Comparison of ENCODE assay signal across 30 cellular contexts in genomic region chr3:108377384-108377783, GRCh38.
"Had no signal": no experiment of that assay in that cellular context is flagged by ENCODE, and none has a peak within 500 bp of the region (broad histone marks: within the 10 kb centered on the region; RNA-seq: fewer than 3 reads in every experiment).

No MANE protein-coding gene starts in this region.

- H3K27me3 ChIP-seq: heart right ventricle, hepatocyte, ovary, right atrium auricular region, stomach, tibial artery, upper lobe of right lung had no signal

- FAIRE-seq: islet of Langerhans, kidney, urothelium cell line had no signal

- H3K27ac Mint-ChIP-seq: immature natural killer cell; mesothelial cell of epicardium; natural killer cell; nephron progenitor cell; progenitor cell of endocrine pancreas; stimulated activated naive B cell treated with anti-CD40 and anti-IgM and Interleukin-4, amounts not matched to agents 10 μg/mL and 1 μg/mL and 100 μg/mL, for 72 hours had no signal

- ATAC-seq: heart right ventricle; left colon; natural killer cell; sciatic nerve; stimulated activated naive B cell treated with anti-CD40 and anti-IgM and Interleukin-4, amounts not matched to agents 10 μg/mL and 1 μg/mL and 100 μg/mL, for 72 hours; stimulated activated naive CD8-positive, alpha-beta T cell treated with anti-CD3 and anti-CD28 coated beads, Interleukin-15, Interleukin-2, amounts not matched to agents 100 U/mL and 50 U/mL, for 24 hours; upper lobe of right lung had no signal

- H3K79me2 ChIP-seq: hepatocyte had no signal

- H3K4me1 Mint-ChIP-seq: immature natural killer cell, natural killer cell, nephron progenitor cell had no signal

- H2AFZ ChIP-seq: hepatocyte had no signal

- H3K9me3 ChIP-seq: heart right ventricle, left ventricle myocardium inferior, ovary, right atrium auricular region, stomach, thoracic aorta, tibial artery, upper lobe of right lung had no signal

- H3K36me3 ChIP-seq: heart right ventricle, left ventricle myocardium inferior, ovary, right atrium auricular region, stomach, thoracic aorta, tibial artery, upper lobe of right lung had no signal

- H3K4me1 ChIP-seq: heart right ventricle, left ventricle myocardium inferior, right atrium auricular region, stomach, tibial artery, upper lobe of right lung had no signal

- H3K4me2 ChIP-seq: hepatocyte had no signal

- DNase-seq: heart right ventricle; immature natural killer cell; kidney; left colon; left ventricle myocardium inferior; mesendoderm; naive B cell; natural killer cell; nephron progenitor cell; ovary; stimulated activated CD4-positive, alpha-beta T cell treated with anti-CD3 and anti-CD28 coated beads, Interleukin-12 subunit alpha, Interleukin-12 subunit beta, amount 100 ng/mL, for 4 hours; stimulated activated CD4-positive, alpha-beta T cell treated with anti-CD3 and anti-CD28 coated beads, Interleukin-15, amount 100 ng/mL, for 24 hours; stimulated activated CD4-positive, alpha-beta T cell treated with anti-CD3 and anti-CD28 coated beads, Interleukin-2, amount 100 ng/mL, for 24 hours; stimulated activated CD4-positive, alpha-beta T cell treated with anti-CD3 and anti-CD28 coated beads, Interleukin-4, amount 100 ng/mL, for 1 hour; stimulated activated naive B cell treated with anti-CD40 and anti-IgM and Interleukin-4, amounts not matched to agents 10 μg/mL and 1 μg/mL and 100 μg/mL, for 72 hours; stimulated activated naive CD8-positive, alpha-beta T cell treated with anti-CD3 and anti-CD28 coated beads, Interleukin-15, Interleukin-2, amounts not matched to agents 100 U/mL and 50 U/mL, for 24 hours; stomach; tibial artery; trophoblast cell; upper lobe of right lung had no signal

- H3K4me3 Mint-ChIP-seq: immature natural killer cell; mesothelial cell of epicardium; naive B cell; natural killer cell; nephron progenitor cell; stimulated activated naive B cell treated with anti-CD40 and anti-IgM and Interleukin-4, amounts not matched to agents 10 μg/mL and 1 μg/mL and 100 μg/mL, for 72 hours had no signal

- H3K4me3 ChIP-seq: heart right ventricle, hepatocyte, left ventricle myocardium inferior, lung, ovary, right atrium auricular region, skin epidermis, stomach, thoracic aorta, tibial artery, upper lobe of right lung had no signal

- H3K27me3 Mint-ChIP-seq: naive B cell; progenitor cell of endocrine pancreas; stimulated activated naive B cell treated with anti-CD40 and anti-IgM and Interleukin-4, amounts not matched to agents 10 μg/mL and 1 μg/mL and 100 μg/mL, for 72 hours had no signal

- H3K27ac ChIP-seq: heart right ventricle, hepatocyte, left ventricle myocardium inferior, ovary, right atrium auricular region, skin epidermis, stomach, thoracic aorta, tibial artery, upper lobe of right lung had no signal

- H3K36me3 Mint-ChIP-seq: mesothelial cell of epicardium, naive B cell, natural killer cell had no signal

- H3K9me3 Mint-ChIP-seq: immature natural killer cell; mesothelial cell of epicardium; stimulated activated naive B cell treated with anti-CD40 and anti-IgM and Interleukin-4, amounts not matched to agents 10 μg/mL and 1 μg/mL and 100 μg/mL, for 72 hours had no signal
